1 cellular context compared by ENCODE assay signal in the genomic region with DNA sequence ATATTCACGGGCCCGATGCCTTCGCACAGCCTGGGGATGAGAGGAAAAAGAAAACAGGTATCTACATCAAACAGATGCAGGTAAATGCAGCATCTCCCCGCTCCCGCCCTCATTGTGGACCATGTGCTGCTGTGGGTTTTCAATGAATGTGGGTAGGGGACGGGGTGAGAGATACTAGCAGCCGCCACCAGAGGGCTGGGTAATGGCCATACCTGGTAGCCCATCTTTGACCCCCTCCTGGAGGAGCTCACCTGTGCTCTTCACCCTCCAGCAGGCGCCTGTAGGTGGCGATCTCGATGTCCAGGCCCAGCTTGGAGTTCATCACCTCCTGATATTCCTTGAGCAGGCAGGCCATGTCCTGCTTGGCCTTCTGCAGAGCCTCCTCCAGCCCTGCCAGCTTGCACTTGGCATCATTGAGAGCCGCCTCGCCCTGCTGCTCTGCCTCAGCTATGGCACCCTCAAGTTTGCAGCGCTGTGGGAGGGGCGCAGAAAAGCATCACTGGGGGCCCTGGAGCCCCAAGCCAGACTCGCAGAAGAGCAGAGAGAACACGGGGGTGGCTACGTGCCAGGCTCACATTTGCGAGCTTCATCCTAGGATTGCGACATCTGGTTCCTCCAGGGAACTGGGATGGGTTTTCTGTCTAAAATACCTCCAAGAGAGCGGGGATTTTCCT.
TF ChIP-seq lines count a peak whose summit lies in the region.

No MANE protein-coding gene starts in this region.

TF ChIP-seq in HepG2, 621 proteins besides CTCF, POLR2A, EP300 and RAD21:
- no peak for TF ChIP-seq CHCHD3 (CRISPR knock-in tag; IDR thresholded peaks at IDR 0.05)
- no peak for TF ChIP-seq KMT2A (CRISPR knock-in tag; IDR thresholded peaks at IDR 0.05)
- no peak for TF ChIP-seq LBX2 (CRISPR knock-in tag; IDR thresholded peaks at IDR 0.05; ENCODE audit: borderline replicate concordance)
- TF ChIP-seq SYNCRIP (IDR thresholded peaks at IDR 0.05; ENCODE audit: insufficient read depth, low read depth, low read length): no peak
- TF ChIP-seq BCL3 (CRISPR knock-in tag; IDR thresholded peaks at IDR 0.05): no peak
- no peak for TF ChIP-seq TCF12 (IDR thresholded peaks at IDR 0.05)
- TF ChIP-seq TCF12 (CRISPR knock-in tag; IDR thresholded peaks at IDR 0.05): no peak
- no peak for TF ChIP-seq ZNF180 (CRISPR knock-in tag; IDR thresholded peaks at IDR 0.05; ENCODE audit: borderline replicate concordance, low read depth)
- TF ChIP-seq ZNF766 (CRISPR knock-in tag; IDR thresholded peaks at IDR 0.05; ENCODE audit: borderline replicate concordance): no peak
- no peak for TF ChIP-seq ZBTB7B (CRISPR knock-in tag; IDR thresholded peaks at IDR 0.05)
- no peak for TF ChIP-seq ZNF124 (CRISPR knock-in tag; IDR thresholded peaks at IDR 0.05)
- no peak for TF ChIP-seq SP2 (CRISPR knock-in tag; IDR thresholded peaks at IDR 0.05)
- TF ChIP-seq CEBPB (IDR thresholded peaks at IDR 0.05; ENCODE audit: borderline replicate concordance, low read depth, low read length): peak; percentile 43; the same call in 1 of the 2 replicates
- TF ChIP-seq, protein P1, sequence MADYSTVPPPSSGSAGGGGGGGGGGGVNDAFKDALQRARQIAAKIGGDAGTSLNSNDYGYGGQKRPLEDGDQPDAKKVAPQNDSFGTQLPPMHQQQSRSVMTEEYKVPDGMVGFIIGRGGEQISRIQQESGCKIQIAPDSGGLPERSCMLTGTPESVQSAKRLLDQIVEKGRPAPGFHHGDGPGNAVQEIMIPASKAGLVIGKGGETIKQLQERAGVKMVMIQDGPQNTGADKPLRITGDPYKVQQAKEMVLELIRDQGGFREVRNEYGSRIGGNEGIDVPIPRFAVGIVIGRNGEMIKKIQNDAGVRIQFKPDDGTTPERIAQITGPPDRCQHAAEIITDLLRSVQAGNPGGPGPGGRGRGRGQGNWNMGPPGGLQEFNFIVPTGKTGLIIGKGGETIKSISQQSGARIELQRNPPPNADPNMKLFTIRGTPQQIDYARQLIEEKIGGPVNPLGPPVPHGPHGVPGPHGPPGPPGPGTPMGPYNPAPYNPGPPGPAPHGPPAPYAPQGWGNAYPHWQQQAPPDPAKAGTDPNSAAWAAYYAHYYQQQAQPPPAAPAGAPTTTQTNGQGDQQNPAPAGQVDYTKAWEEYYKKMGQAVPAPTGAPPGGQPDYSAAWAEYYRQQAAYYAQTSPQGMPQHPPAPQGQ (CRISPR knock-in tag; IDR thresholded peaks at IDR 0.05; ENCODE audit: borderline replicate concordance): no peak
- TF ChIP-seq ZNF33B (CRISPR knock-in tag; IDR thresholded peaks at IDR 0.05): no peak
- no peak for TF ChIP-seq ZSCAN9 (CRISPR knock-in tag; IDR thresholded peaks at IDR 0.05; ENCODE audit: borderline replicate concordance)
- TF ChIP-seq ZEB1 (IDR thresholded peaks at IDR 0.05; ENCODE audit: insufficient replicate concordance, low read depth): peak; percentile 64
TF ChIP-seq in HepG2: peak in this region for 2.
